ENCODE assay signal across 1 cellular context in genomic region chr6:8082572-8082953, GRCh38.
TF ChIP-seq lines count a peak whose summit lies in the region.

No MANE protein-coding gene starts in this region.

TF ChIP-seq in HepG2, 621 proteins besides CTCF, POLR2A, EP300 and RAD21 (continued from another document):
- peak; percentile 45; the same call in 1 of the 2 replicates for TF ChIP-seq PAXIP1 (CRISPR knock-in tag; conservative IDR thresholded peaks at IDR 0.05)
- TF ChIP-seq ZNF574 (CRISPR knock-in tag; IDR thresholded peaks at IDR 0.05) = no peak
- 0 out of 2 replicates have a peak, but pooled peaks have one; percentile 50 for TF ChIP-seq ZKSCAN5 (CRISPR knock-in tag; IDR thresholded peaks at IDR 0.05)
TF ChIP-seq in HepG2: peak in this region for 17.
